ENCODE assay signal across 10 cellular contexts in genomic region chr2:172434821-172435607, GRCh38. TPM values are rescaled to one million over a fixed set of nuclear protein-coding genes. Genes with fewer than 3 reads are reported as not detected.
A peak's percentile ranks its signal among the peaks of the same experiment; 100 is the strongest.
DNase-seq lines count a peak whose midpoint lies in the region; ATAC-seq lines count a peak whose summit lies in the region.
"Had no signal": no experiment of that assay in that cellular context is flagged by ENCODE, and none has a peak within 500 bp of the region (broad histone marks: within the 10 kb centered on the region; RNA-seq: fewer than 3 reads in every experiment).

No MANE protein-coding gene starts in this region.

- H3K4me3 Mint-ChIP-seq in activated CD4-positive, alpha-beta memory T cell treated with anti-CD3 and anti-CD28 coated beads for 36 hours = peak overlapping the region; percentile 20

- H3K27ac Mint-ChIP-seq in activated CD4-positive, alpha-beta memory T cell treated with anti-CD3 and anti-CD28 coated beads for 36 hours = peak overlapping the region; percentile 65

- no peak overlapping the region for H3K23ac ChIP-seq in mesendoderm (ENCODE audit: low read length)

- no peak overlapping the region for H3K27ac ChIP-seq in mesendoderm (ENCODE audit: low read depth, low read length)

- no peak overlapping the region for H2AK5ac ChIP-seq in mesendoderm (ENCODE audit: low read length)

- no peak overlapping the region for H4K8ac ChIP-seq in mesendoderm (ENCODE audit: low read depth, low read length)

- no peaks in the 10 kb centered on the region for H3K36me3 ChIP-seq in mesendoderm (ENCODE audit: control insufficient read depth, insufficient read depth, low read length)

- H3K18ac ChIP-seq in mesendoderm (ENCODE audit: low read length) = no peak overlapping the region

- peaks cover 69% of the 10 kb centered on the region for H3K4me1 Mint-ChIP-seq in activated CD4-positive, alpha-beta memory T cell treated with anti-CD3 and anti-CD28 coated beads for 36 hours (ENCODE audit: low read depth)

- H3K4me2 ChIP-seq in mesendoderm (ENCODE audit: low read length) = no peak overlapping the region

- no peaks in the 10 kb centered on the region for H3K27me3 ChIP-seq in mesendoderm (ENCODE audit: insufficient read depth, low read length, poor library complexity)

- no peak overlapping the region for H3K4me3 ChIP-seq in mesendoderm (ENCODE audit: low read length)

- CTCF ChIA-PET in activated CD4-positive, alpha-beta memory T cell treated with anti-CD3 and anti-CD28 coated beads for 36 hours (lab: Charles Lee) = interaction anchor here (0.7 to 16.2 kb wide), 2 partner anchors 28 to 31 kb away, joined by 3 to 235 read pairs; no protein-coding TSS in a partner anchor

- ATAC-seq in GM18517 (IDR thresholded peaks at IDR 0.05; ENCODE audit: unreplicated experiment) = no peak
- ATAC-seq in left ventricle myocardium superior = no peak

- POLR2A ChIA-PET in activated CD4-positive, alpha-beta memory T cell treated with anti-CD3 and anti-CD28 coated beads for 36 hours (lab: Charles Lee) = interaction anchor here (0.7 kb wide), 1 partner anchor 78 kb away, joined by 3 read pairs; no protein-coding TSS in a partner anchor

- H3K36me3 Mint-ChIP-seq in activated CD4-positive, alpha-beta memory T cell treated with anti-CD3 and anti-CD28 coated beads for 36 hours = no peaks in the 10 kb centered on the region

- DNase-seq in NCI-H2107 treated with DMSO at 0.1 percent for 48 hours (lab: John Stamatoyannopoulos, UW; ENCODE audit: unreplicated experiment) (peak; percentile 33), NCI-H2107 (lab: John Stamatoyannopoulos, UW) (no peak), KBM-7 (peak; percentile 78), mesendoderm (peak; percentile 59), D341Med (ENCODE audit: low spot score) (no peak), left ventricle myocardium superior (no peak)
- DNase-seq in activated CD4-positive, alpha-beta memory T cell treated with anti-CD3 and anti-CD28 coated beads for 36 hours = no peak
- DNase-seq: NCI-H1694; stimulated activated CD4-positive, alpha-beta T cell treated with anti-CD3 and anti-CD28 coated beads, Interleukin-4, amount 100 ng/mL, for 1 hour had no signal

- no peak overlapping the region for H3K56ac ChIP-seq in mesendoderm (ENCODE audit: low read length)

- H3K79me2 ChIP-seq in mesendoderm (ENCODE audit: control insufficient read depth, insufficient read depth, low read length) = peaks cover 13% of the 10 kb centered on the region

- WGBS in mesendoderm (ENCODE audit: extremely low coverage, insufficient coverage, low lambda C conversion rate) = no CpG with 5 or more reads among the region's 5 CpGs

- H4K5ac ChIP-seq in mesendoderm (ENCODE audit: low read length) = no peak overlapping the region

- H2BK15ac ChIP-seq in mesendoderm (replicated peaks; ENCODE audit: low read depth) = no peak overlapping the region

- H3K27me3 Mint-ChIP-seq in activated CD4-positive, alpha-beta memory T cell treated with anti-CD3 and anti-CD28 coated beads for 36 hours = no peaks in the 10 kb centered on the region

- no peaks in the 10 kb centered on the region for H3K9me3 Mint-ChIP-seq in activated CD4-positive, alpha-beta memory T cell treated with anti-CD3 and anti-CD28 coated beads for 36 hours

- in situ Hi-C loops in KBM-7 (cut with MboI; ENCODE audit: low pct_unique_long_range_greater_than_20kb, low sequenced_read_pairs) = no loop called here

- intact Hi-C loops in activated CD4-positive, alpha-beta memory T cell treated with anti-CD3 and anti-CD28 coated beads for 36 hours (cut with micrococcal nuclease) = loop anchor here (5.0 kb wide), 2 partner anchors 183 to 1118 kb away; no protein-coding TSS in a partner anchor
- intact Hi-C loops in left ventricle myocardium superior (cut with micrococcal nuclease) = no loop called here

- H2BK120ac ChIP-seq in mesendoderm (ENCODE audit: low read depth, low read length) = no peak overlapping the region

- H3K4me1 ChIP-seq in mesendoderm (ENCODE audit: control insufficient read depth, low read depth, low read length) = peaks cover 12% of the 10 kb centered on the region

- H3K79me1 ChIP-seq in mesendoderm (ENCODE audit: low read length) = peaks cover 1% of the 10 kb centered on the region

- H3K4ac ChIP-seq in mesendoderm (ENCODE audit: low read depth, low read length) = no peak overlapping the region

- no peak overlapping the region for H3K9ac ChIP-seq in mesendoderm (ENCODE audit: low read length)

- no peak overlapping the region for H2BK5ac ChIP-seq in mesendoderm (ENCODE audit: low read length)

RNA-seq across cellular contexts. Expression of gene ITGA6, which starts 7.6 kb away (rescaled TPM):
- 1 to 10 TPM; 8.2 to 8.6 TPM for total RNA-seq in activated CD4-positive, alpha-beta memory T cell treated with anti-CD3 and anti-CD28 coated beads for 36 hours
- 25.4 TPM for polyA plus RNA-seq in mesendoderm (2013, experiment 1 of 2)
- polyA plus RNA-seq in mesendoderm (2013, experiment 2 of 2) = 26.4 TPM
- total RNA-seq in left ventricle myocardium superior = 54.8 TPM

Comparison
In these comparisons a context has a peak if more than half of its experiments do, and no peak if none do; other contexts are left out.
1. DNase-seq: peak in NCI-H2107 treated with DMSO at 0.1 percent for 48 hours (single experiment), KBM-7 (single experiment) and mesendoderm (single experiment); none in NCI-H2107 (single experiment), activated CD4-positive, alpha-beta memory T cell treated with anti-CD3 and anti-CD28 coated beads for 36 hours (single experiment), D341Med (single experiment) and left ventricle myocardium superior (single experiment).